8 cellular contexts compared by ENCODE assay signal in genomic region chr9:4339357-4339756, GRCh38. TPM values are rescaled to one million over a fixed set of nuclear protein-coding genes. Genes with fewer than 3 reads are reported as not detected.
A peak's percentile ranks its signal among the peaks of the same experiment; 100 is the strongest.
DNase-seq lines count a peak whose midpoint lies in the region; ATAC-seq and TF ChIP-seq lines count a peak whose summit lies in the region.

No MANE protein-coding gene starts in this region.

- no peaks in the 10 kb centered on the region for H3K27me3 ChIP-seq in dorsolateral prefrontal cortex

- DNase-seq in AML-193 (lab: John Stamatoyannopoulos, UW) (peak; percentile 63 to 69), NCI-H526 treated with DMSO at 0.1 percent for 48 hours (lab: John Stamatoyannopoulos, UW) (peak; percentile 34), dorsolateral prefrontal cortex (peak; percentile 14 to 87 (median 72)), medulla oblongata (ENCODE audit: extremely low spot score) (peak; percentile 86)
- DNase-seq in activated CD4-positive, alpha-beta T cell treated with anti-CD3 and anti-CD28 coated beads, Interleukin-2, amount 50 U/mL, for 4 hours, result peak; percentile 78 to 79
- peak; percentile 48 for DNase-seq in stimulated activated CD8-positive, alpha-beta memory T cell treated with anti-CD3 and anti-CD28 coated beads, Interleukin-15, amount 100 ng/mL, for 24 hours (ENCODE audit: low read depth)

- intact Hi-C loops in dorsolateral prefrontal cortex (cut with DNase I), result no loop called here

- TF ChIP-seq CTCF in dorsolateral prefrontal cortex (IDR thresholded peaks at IDR 0.05 in 54 of 56, conservative IDR thresholded peaks at IDR 0.05 in 2 of 56; ENCODE audit: low read depth in 1 of 56, partially characterized antibody in 56 of 56), result peak; percentile 73 to 93 (median 84)

- H3K4me3 ChIP-seq in dorsolateral prefrontal cortex, result no peak overlapping the region

- H3K27ac ChIP-seq in dorsolateral prefrontal cortex, result peak overlapping the region in 19 of 59 donors; percentile 0 to 66 (median 30)

- ATAC-seq in GM18909 (IDR thresholded peaks at IDR 0.05; ENCODE audit: poor library complexity, unreplicated experiment), result peak; percentile 89
- ATAC-seq in HG03439 (IDR thresholded peaks at IDR 0.05; ENCODE audit: unreplicated experiment), result peak; percentile 78

RNA-seq across cellular contexts. Expression of gene GLIS3, which starts 39.5 kb away (rescaled TPM):
- total RNA-seq in dorsolateral prefrontal cortex, result 100 to 1,000 TPM in 1 of 120 experiments, 10 to 100 TPM in 119; 13.7 to 107 (median 44.3) TPM

Comparison
In these comparisons a context has a peak if more than half of its experiments do, and no peak if none do; other contexts are left out.
1. DNase-seq: peak in every context shown above with its lines; median percentile 86 in medulla oblongata; 78 in activated CD4-positive, alpha-beta T cell treated with anti-CD3 and anti-CD28 coated beads, Interleukin-2, amount 50 U/mL, for 4 hours; 72 in dorsolateral prefrontal cortex; 66 in AML-193; 48 in stimulated activated CD8-positive, alpha-beta memory T cell treated with anti-CD3 and anti-CD28 coated beads, Interleukin-15, amount 100 ng/mL, for 24 hours; 34 in NCI-H526 treated with DMSO at 0.1 percent for 48 hours.